ENCODE assay signal across 16 cellular contexts in genomic region chr10:3127921-3128320, GRCh38. TPM values are rescaled to one million over a fixed set of nuclear protein-coding genes. Genes with fewer than 3 reads are reported as not detected.
DNase-seq lines count a peak whose midpoint lies in the region; ATAC-seq, FAIRE-seq and TF ChIP-seq lines count a peak whose summit lies in the region.
"Had no signal": no experiment of that assay in that cellular context is flagged by ENCODE, and none has a peak within 500 bp of the region (broad histone marks: within the 10 kb centered on the region; RNA-seq: fewer than 3 reads in every experiment).

No MANE protein-coding gene starts in this region.

- TF ChIP-seq CTCF in activated CD8-positive, alpha-beta T cell treated with anti-CD3 and anti-CD28 coated beads for 36 hours (IDR thresholded peaks at IDR 0.05): no peak
- TF ChIP-seq CTCF in WERI-Rb-1 (IDR thresholded peaks at IDR 0.05; ENCODE audit: low read depth, low read length): no peak
- no peak for TF ChIP-seq CTCF in kidney (IDR thresholded peaks at IDR 0.05; ENCODE audit: borderline replicate concordance, extremely low read depth, insufficient read depth)

- no peaks in the 10 kb centered on the region for H3K27me3 ChIP-seq in WERI-Rb-1 (ENCODE audit: insufficient read depth, low read depth, severe bottlenecking)
- H3K27me3 ChIP-seq: BE2C had no signal

- no peak overlapping the region for H3K4me3 Mint-ChIP-seq in activated CD8-positive, alpha-beta T cell treated with anti-CD3 and anti-CD28 coated beads for 36 hours
- no peak overlapping the region for H3K4me3 Mint-ChIP-seq in activated CD8-positive, alpha-beta T cell treated with anti-CD3 and anti-CD28 coated beads, Interleukin-2, amount 10 ng/mL, durations not matched to agents 7 days and 5 days
- H3K4me3 Mint-ChIP-seq in stimulated activated effector memory CD8-positive, alpha-beta T cell treated with anti-CD3 and anti-CD28 coated beads, Interleukin-12 subunit alpha, Interleukin-12 subunit beta, amount 100 ng/mL, for 72 hours: no peak overlapping the region
- H3K4me3 Mint-ChIP-seq: CD4-positive, alpha-beta memory T cell; GM23338 had no signal

- no peak for DNase-seq in activated CD8-positive, alpha-beta T cell treated with anti-CD3 and anti-CD28 coated beads for 36 hours
- no peak for DNase-seq in activated CD8-positive, alpha-beta T cell treated with anti-CD3 and anti-CD28 coated beads, Interleukin-2, amount 10 ng/mL, durations not matched to agents 7 days and 5 days
- DNase-seq in WERI-Rb-1: peak; percentile 41
- DNase-seq in kidney: peak; percentile 33
- DNase-seq in stimulated activated effector memory CD8-positive, alpha-beta T cell treated with anti-CD3 and anti-CD28 coated beads, Interleukin-12 subunit alpha, Interleukin-12 subunit beta, amount 100 ng/mL, for 72 hours (ENCODE audit: low spot score in 2 of 2): no peak
- no peak for DNase-seq in HT-29 (ENCODE audit: low spot score)
- DNase-seq: 8988T; BE2C; CD4-positive, alpha-beta memory T cell; DMS79; NCI-H187; PC-3 had no signal

- no peaks in the 10 kb centered on the region for H3K27me3 Mint-ChIP-seq in activated CD8-positive, alpha-beta T cell treated with anti-CD3 and anti-CD28 coated beads for 36 hours
- H3K27me3 Mint-ChIP-seq in activated CD8-positive, alpha-beta T cell treated with anti-CD3 and anti-CD28 coated beads, Interleukin-2, amount 10 ng/mL, durations not matched to agents 7 days and 5 days (ENCODE audit: low read depth): no peaks in the 10 kb centered on the region
- H3K27me3 Mint-ChIP-seq: CD4-positive, alpha-beta memory T cell had no signal

- H3K9me3 Mint-ChIP-seq in activated CD8-positive, alpha-beta T cell treated with anti-CD3 and anti-CD28 coated beads for 36 hours: no peaks in the 10 kb centered on the region
- no peaks in the 10 kb centered on the region for H3K9me3 Mint-ChIP-seq in activated CD8-positive, alpha-beta T cell treated with anti-CD3 and anti-CD28 coated beads, Interleukin-2, amount 10 ng/mL, durations not matched to agents 7 days and 5 days (ENCODE audit: insufficient read depth)
- H3K9me3 Mint-ChIP-seq in stimulated activated effector memory CD8-positive, alpha-beta T cell treated with anti-CD3 and anti-CD28 coated beads, Interleukin-12 subunit alpha, Interleukin-12 subunit beta, amount 100 ng/mL, for 72 hours: no peaks in the 10 kb centered on the region
- H3K9me3 Mint-ChIP-seq: GM23338 had no signal

- peaks cover 10% of the 10 kb centered on the region; the same call in 1 of the 2 replicates for H3K36me3 ChIP-seq in WERI-Rb-1
- H3K36me3 ChIP-seq in kidney (ENCODE audit: control insufficient read depth in 1 of 2, insufficient read depth in 2 of 2, low read length in 2 of 2): peaks cover 0 to 17% of the 10 kb centered on the region in 2 donors
- H3K36me3 ChIP-seq: BE2C had no signal

- intact Hi-C loops in activated CD8-positive, alpha-beta T cell treated with anti-CD3 and anti-CD28 coated beads for 36 hours (cut with micrococcal nuclease): no loop called here
- intact Hi-C loops in kidney (cut with DNase I): no loop called here

- H3K4me3 ChIP-seq in WERI-Rb-1 (ENCODE audit: low read depth, low read length) (no peak overlapping the region), kidney (ENCODE audit: low read length in 2 of 2) (no peak overlapping the region)
- H3K4me3 ChIP-seq: GM23338 had no signal

- no peak overlapping the region for H3K9ac ChIP-seq in kidney (ENCODE audit: low read length in 2 of 2)

- no peaks in the 10 kb centered on the region for H3K9me3 ChIP-seq in WERI-Rb-1 (ENCODE audit: severe bottlenecking)
- no peaks in the 10 kb centered on the region for H3K9me3 ChIP-seq in kidney (ENCODE audit: control insufficient read depth in 1 of 2, low read length in 2 of 2)
- H3K9me3 ChIP-seq: BE2C had no signal

- peaks cover 4 to 8% of the 10 kb centered on the region in 2 donors for H3K4me1 ChIP-seq in kidney (ENCODE audit: control insufficient read depth in 1 of 2, insufficient read depth in 1 of 2, low read depth in 1 of 2, low read length in 2 of 2)
- H3K4me1 ChIP-seq: BE2C had no signal

- H3K27ac ChIP-seq in WERI-Rb-1 (peak overlapping the region; percentile 92), kidney (ENCODE audit: low read depth in 2 of 2, low read length in 2 of 2) (no peak overlapping the region)

- POLR2A ChIA-PET in activated CD8-positive, alpha-beta T cell treated with anti-CD3 and anti-CD28 coated beads for 36 hours (lab: Charles Lee): no interaction called here
- POLR2A ChIA-PET in activated CD8-positive, alpha-beta T cell treated with anti-CD3 and anti-CD28 coated beads, Interleukin-2, amount 10 ng/mL, durations not matched to agents 7 days and 5 days (lab: Charles Lee): no interaction called here

- H3K4me1 Mint-ChIP-seq in activated CD8-positive, alpha-beta T cell treated with anti-CD3 and anti-CD28 coated beads for 36 hours (ENCODE audit: low read depth): no peaks in the 10 kb centered on the region
- H3K4me1 Mint-ChIP-seq in activated CD8-positive, alpha-beta T cell treated with anti-CD3 and anti-CD28 coated beads, Interleukin-2, amount 10 ng/mL, durations not matched to agents 7 days and 5 days (ENCODE audit: low read depth): no peaks in the 10 kb centered on the region
- H3K4me1 Mint-ChIP-seq in stimulated activated effector memory CD8-positive, alpha-beta T cell treated with anti-CD3 and anti-CD28 coated beads, Interleukin-12 subunit alpha, Interleukin-12 subunit beta, amount 100 ng/mL, for 72 hours: no peaks in the 10 kb centered on the region
- H3K4me1 Mint-ChIP-seq: CD4-positive, alpha-beta memory T cell; GM23338 had no signal

- peak overlapping the region; percentile 38 for H3K27ac Mint-ChIP-seq in activated CD8-positive, alpha-beta T cell treated with anti-CD3 and anti-CD28 coated beads for 36 hours
- H3K27ac Mint-ChIP-seq in activated CD8-positive, alpha-beta T cell treated with anti-CD3 and anti-CD28 coated beads, Interleukin-2, amount 10 ng/mL, durations not matched to agents 7 days and 5 days: no peak overlapping the region
- peak overlapping the region; percentile 87 for H3K27ac Mint-ChIP-seq in stimulated activated effector memory CD8-positive, alpha-beta T cell treated with anti-CD3 and anti-CD28 coated beads, Interleukin-12 subunit alpha, Interleukin-12 subunit beta, amount 100 ng/mL, for 72 hours
- H3K27ac Mint-ChIP-seq: CD4-positive, alpha-beta memory T cell; GM23338 had no signal

- FAIRE-seq in kidney (lab: Jason Lieb, UNC): no peak
- FAIRE-seq: D721Med had no signal

- CTCF ChIA-PET in activated CD8-positive, alpha-beta T cell treated with anti-CD3 and anti-CD28 coated beads for 36 hours (lab: Charles Lee): no interaction called here
- CTCF ChIA-PET in activated CD8-positive, alpha-beta T cell treated with anti-CD3 and anti-CD28 coated beads, Interleukin-2, amount 10 ng/mL, durations not matched to agents 7 days and 5 days (lab: Charles Lee): no interaction called here

- peaks cover 74% of the 10 kb centered on the region for H3K36me3 Mint-ChIP-seq in activated CD8-positive, alpha-beta T cell treated with anti-CD3 and anti-CD28 coated beads for 36 hours (ENCODE audit: low read depth)
- peaks cover 74% of the 10 kb centered on the region for H3K36me3 Mint-ChIP-seq in activated CD8-positive, alpha-beta T cell treated with anti-CD3 and anti-CD28 coated beads, Interleukin-2, amount 10 ng/mL, durations not matched to agents 7 days and 5 days (ENCODE audit: low read depth)
- peaks cover 100% of the 10 kb centered on the region for H3K36me3 Mint-ChIP-seq in stimulated activated effector memory CD8-positive, alpha-beta T cell treated with anti-CD3 and anti-CD28 coated beads, Interleukin-12 subunit alpha, Interleukin-12 subunit beta, amount 100 ng/mL, for 72 hours

- ATAC-seq in activated CD8-positive, alpha-beta T cell treated with anti-CD3 and anti-CD28 coated beads for 36 hours: no peak
- no peak for ATAC-seq in activated CD8-positive, alpha-beta T cell treated with anti-CD3 and anti-CD28 coated beads, Interleukin-2, amount 10 ng/mL, durations not matched to agents 7 days and 5 days
- no peak for ATAC-seq in stimulated activated effector memory CD8-positive, alpha-beta T cell treated with anti-CD3 and anti-CD28 coated beads, Interleukin-12 subunit alpha, Interleukin-12 subunit beta, amount 100 ng/mL, for 72 hours
- ATAC-seq in HG03378 (IDR thresholded peaks at IDR 0.05; ENCODE audit: unreplicated experiment) (no peak), HG03571 (IDR thresholded peaks at IDR 0.05; ENCODE audit: unreplicated experiment) (no peak)
- ATAC-seq: GM23338, PC-3 had no signal

RNA-seq across cellular contexts. Expression of gene PITRM1, which starts 44.7 kb away (rescaled TPM):
- 10 to 100 TPM; 77.6 to 78.6 TPM for total RNA-seq in activated CD8-positive, alpha-beta T cell treated with anti-CD3 and anti-CD28 coated beads for 36 hours
- total RNA-seq in activated CD8-positive, alpha-beta T cell treated with anti-CD3 and anti-CD28 coated beads, Interleukin-2, amount 10 ng/mL, durations not matched to agents 7 days and 5 days: 10 to 100 TPM; 47.5 TPM
- total RNA-seq in kidney: 60.7 TPM
- polyA plus RNA-seq in kidney (ENCODE audit: insufficient read depth, low read depth, low replicate concordance): 28.8 TPM
- total RNA-seq in HT-29 (2014; rRNA removed; shearing (Covaris generic)): 80.5 and 80.7 TPM in 2 replicates

Comparison
In these comparisons a context has a peak if more than half of its experiments do, and no peak if none do; other contexts are left out.
1. DNase-seq: peak in WERI-Rb-1 (single experiment) and kidney (single experiment); none in activated CD8-positive, alpha-beta T cell treated with anti-CD3 and anti-CD28 coated beads for 36 hours (single experiment), activated CD8-positive, alpha-beta T cell treated with anti-CD3 and anti-CD28 coated beads, Interleukin-2, amount 10 ng/mL, durations not matched to agents 7 days and 5 days (single experiment), stimulated activated effector memory CD8-positive, alpha-beta T cell treated with anti-CD3 and anti-CD28 coated beads, Interleukin-12 subunit alpha, Interleukin-12 subunit beta, amount 100 ng/mL, for 72 hours (0 of 2) and HT-29 (single experiment).